ENCODE assay signal across 8 cellular contexts in the genomic region with DNA sequence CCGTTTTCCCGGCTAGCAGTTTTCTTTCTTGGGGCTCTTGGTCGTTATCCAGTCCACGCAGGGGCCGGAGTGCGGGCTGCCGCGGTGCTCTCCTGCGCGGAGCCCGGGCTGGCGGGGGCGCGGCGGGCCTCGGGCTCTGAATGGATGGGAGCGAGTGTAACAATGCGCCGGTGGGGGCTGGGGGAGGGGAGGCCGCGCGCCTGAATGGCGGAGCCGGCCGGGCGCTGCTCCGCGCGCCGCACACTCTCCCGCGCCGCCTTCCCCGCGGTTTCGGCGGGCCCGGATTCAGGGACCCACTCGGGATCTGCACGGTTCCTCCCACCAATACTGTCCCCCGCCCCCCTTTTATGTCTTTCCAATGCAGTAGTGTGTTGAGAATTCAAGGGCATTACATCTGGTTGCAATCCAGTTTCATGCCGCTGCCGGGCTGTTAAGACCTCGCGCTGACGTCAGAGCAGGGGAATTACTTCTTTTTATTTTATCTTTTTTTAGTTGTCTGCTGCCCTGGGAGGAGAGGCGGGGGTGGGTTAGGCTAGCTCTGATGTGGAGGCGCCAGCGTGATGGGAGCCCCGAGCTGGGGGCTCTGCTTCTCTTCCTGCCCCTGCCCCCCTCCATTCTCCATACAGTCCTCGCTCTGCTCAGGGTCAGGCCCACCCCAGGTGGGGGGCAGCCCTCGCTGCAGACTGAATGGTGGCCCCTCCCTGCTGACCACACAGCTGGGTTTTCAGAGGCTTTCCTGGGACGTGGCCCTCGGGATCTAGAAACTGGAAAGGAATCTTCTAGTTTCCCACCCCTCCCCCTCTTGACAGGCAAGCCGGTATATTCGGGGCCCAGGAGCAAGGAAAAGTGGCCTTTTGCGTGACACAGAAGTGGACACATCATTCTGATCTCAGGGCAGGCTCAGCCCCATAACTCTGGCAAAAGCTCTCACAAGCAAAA. TPM values are rescaled to one million over a fixed set of nuclear protein-coding genes. Genes with fewer than 3 reads are reported as not detected.
DNase-seq lines count a peak whose midpoint lies in the region; ATAC-seq and TF ChIP-seq lines count a peak whose summit lies in the region.

No MANE protein-coding gene starts in this region.

- peak overlapping the region; percentile 78 to 83 (median 83) for H3K4me3 Mint-ChIP-seq in T-cell

- intact Hi-C loops in right cardiac atrium (cut with DNase I) = loop anchor here in 3 of 4 donors (5.0 to 10.0 kb wide), 7 partner anchors 102 to 354 kb away; partner anchors contain the start of genes ATPAF2 (in 2 of the 3) and GID4 (in 2 of the 3)

- H3K27me3 ChIP-seq in ACC112 (ENCODE audit: insufficient read depth, low read length) (no peaks in the 10 kb centered on the region), right cardiac atrium (ENCODE audit: control insufficient read depth, insufficient read depth) (no peaks in the 10 kb centered on the region)

- peak overlapping the region; percentile 96 for H3K4me3 ChIP-seq in ACC112 (ENCODE audit: low read depth, low read length)
- peak overlapping the region; percentile 98 for H3K4me3 ChIP-seq in right cardiac atrium (ENCODE audit: low read length)

- peak; percentile 44 to 71 (median 49) for ATAC-seq in T-cell (replicated peaks in 1 of 4)
- peak; percentile 65 to 71 for ATAC-seq in right cardiac atrium

- CTCF ChIA-PET in T-cell (lab: Charles Lee) = interaction anchor here (0.6 to 1.4 kb wide), 5 partner anchors 8 to 349 kb away, joined by 3 to 5 read pairs (median 4); no protein-coding TSS in a partner anchor

- H3K4me1 ChIP-seq in ACC112 (ENCODE audit: control insufficient read depth, insufficient read depth, low read length, unreplicated experiment) (peaks cover 39% of the 10 kb centered on the region), right cardiac atrium (ENCODE audit: control insufficient read depth, insufficient read depth, low read length) (peaks cover 20% of the 10 kb centered on the region)

- peak; percentile 54 for TF ChIP-seq POLR2A in GM18951 (IDR thresholded peaks at IDR 0.05; ENCODE audit: extremely low read depth, insufficient read depth, insufficient read length)

- no peaks in the 10 kb centered on the region for H3K9me3 ChIP-seq in right cardiac atrium (ENCODE audit: control insufficient read depth, low read length)

- H3K27me3 Mint-ChIP-seq in T-cell = no peaks in the 10 kb centered on the region

- in situ Hi-C loops in GM18951 (cut with MboI; ENCODE audit: low sequenced_read_pairs, unreplicated experiment) = no loop called here

- H3K9me3 Mint-ChIP-seq in T-cell = no peaks in the 10 kb centered on the region

- H3K36me3 ChIP-seq in ACC112 (ENCODE audit: insufficient read depth, low read length) = no peaks in the 10 kb centered on the region

- peaks cover 60% of the 10 kb centered on the region for H3K79me2 ChIP-seq in ACC112 (ENCODE audit: control insufficient read depth, insufficient read depth, low read length, unreplicated experiment)

- peak overlapping the region; percentile 21 to 55 for H3K27ac Mint-ChIP-seq in T-cell

- POLR2A ChIA-PET in T-cell (lab: Charles Lee) = interaction anchor here (0.6 to 1.0 kb wide), 6 partner anchors 41 to 253 kb away, joined by 3 to 10 read pairs (median 3); no protein-coding TSS in a partner anchor

- 3% methylated on average over 57 of the region's 57 CpGs for WGBS in right cardiac atrium

- H3K4me1 Mint-ChIP-seq in T-cell = peaks cover 31 to 49% (median 33%) of the 10 kb centered on the region in 3 donors

- peak overlapping the region; percentile 85 for H3K27ac ChIP-seq in ACC112 (ENCODE audit: low read depth, low read length)
- peak overlapping the region; percentile 88 for H3K27ac ChIP-seq in right cardiac atrium (ENCODE audit: low read length)

- H3K36me3 Mint-ChIP-seq in T-cell = no peaks in the 10 kb centered on the region

- peak; percentile 59 for DNase-seq in HS-5 (ENCODE audit: low read depth)
- DNase-seq in T-cell = peak in 33 of 34 experiments; percentile 38 to 77 (median 63)
- peak; percentile 77 for DNase-seq in amniotic stem cell (lab: John Stamatoyannopoulos, UW)
- peak; percentile 76 to 90 (median 89) for DNase-seq in right cardiac atrium
- peak; percentile 63 for DNase-seq in putamen (ENCODE audit: low spot score)
- no peak for DNase-seq in cerebellar cortex (ENCODE audit: low spot score)

- H2AFZ ChIP-seq in ACC112 (ENCODE audit: low read length, unreplicated experiment) = peak overlapping the region; percentile 79

RNA-seq across cellular contexts. Expression of gene RAI1, which starts 1.7 kb away (rescaled TPM):
- 10 to 100 TPM; 20.1 to 31.2 (median 24.5) TPM for total RNA-seq in T-cell
- 10 to 100 TPM; 18.2 to 26.8 (median 23.4) TPM for total RNA-seq in right cardiac atrium
- 18.8 TPM for polyA plus RNA-seq in right cardiac atrium
